ENCODE assay signal across 8 cellular contexts in genomic region chr1:209674957-209675566, GRCh38. TPM values are rescaled to one million over a fixed set of nuclear protein-coding genes. Genes with fewer than 3 reads are reported as not detected.
A peak's percentile ranks its signal among the peaks of the same experiment; 100 is the strongest.
DNase-seq lines count a peak whose midpoint lies in the region; ATAC-seq and TF ChIP-seq lines count a peak whose summit lies in the region.

Gene G0S2, plus strand, starts transcription at chr1:209675412. Its CDS starts 273 bp downstream, at chr1:209675685.

- H3K27ac Mint-ChIP-seq in activated naive CD8-positive, alpha-beta T cell treated with anti-CD3 and anti-CD28 coated beads for 36 hours: peak within 1 kb of the TSS; percentile 44
- H3K27ac Mint-ChIP-seq in neural progenitor cell: no peak within 1 kb of the TSS

- H3F3A ChIP-seq in neural progenitor cell (ENCODE audit: low read depth): no peaks in the 10 kb centered on the region

- intact Hi-C loops in aorta (cut with DNase I): no loop called here

- peaks cover 60% of the 10 kb centered on the region for H3K27me3 Mint-ChIP-seq in activated naive CD8-positive, alpha-beta T cell treated with anti-CD3 and anti-CD28 coated beads for 36 hours
- peaks cover 28% of the 10 kb centered on the region for H3K27me3 Mint-ChIP-seq in neural progenitor cell (ENCODE audit: insufficient read depth, low read depth)

- H3K4me2 ChIP-seq in neural progenitor cell: peak within 1 kb of the TSS; percentile 86

- DNase-seq in Caki2 (ENCODE audit: low read depth): peak; percentile 60
- DNase-seq in NCI-H526 (lab: John Stamatoyannopoulos, UW): peak; percentile 0 to 61
- peak; percentile 63 for DNase-seq in activated naive CD8-positive, alpha-beta T cell treated with anti-CD3 and anti-CD28 coated beads for 36 hours
- peak; percentile 67 for DNase-seq in neural progenitor cell (ENCODE audit: low spot score)
- peak; percentile 84 to 88 for DNase-seq in aorta
- no peak for DNase-seq in NCI-H128 (lab: John Stamatoyannopoulos, UW; ENCODE audit: unreplicated experiment)
- DNase-seq in A172 (ENCODE audit: low spot score): no peak

- no peak for TF ChIP-seq EP300 in gastroesophageal sphincter (IDR thresholded peaks at IDR 0.05)

- TF ChIP-seq CTCF in gastroesophageal sphincter (IDR thresholded peaks at IDR 0.05): no peak
- no peak for TF ChIP-seq CTCF in neural progenitor cell (IDR thresholded peaks at IDR 0.05)

- H3K4me3 ChIP-seq in gastroesophageal sphincter (peak within 1 kb of the TSS; percentile 35 to 56), neural progenitor cell (peak within 1 kb of the TSS; percentile 52), aorta (ENCODE audit: low read length in 2 of 2) (peak within 1 kb of the TSS in 1 of 2 donors; percentile 10)

- H3K4me1 Mint-ChIP-seq in activated naive CD8-positive, alpha-beta T cell treated with anti-CD3 and anti-CD28 coated beads for 36 hours: peaks cover 38% of the 10 kb centered on the region
- peaks cover 8% of the 10 kb centered on the region for H3K4me1 Mint-ChIP-seq in neural progenitor cell

- 7% methylated on average over 2 to 25 of the region's 47 CpGs for WGBS in gastroesophageal sphincter (ENCODE audit: low coverage in 1 of 2), 2 donors
- WGBS in aorta, 2 donors: 2 to 3% methylated on average over 40 to 47 of the region's 47 CpGs

- no peaks in the 10 kb centered on the region for H3K9me3 Mint-ChIP-seq in activated naive CD8-positive, alpha-beta T cell treated with anti-CD3 and anti-CD28 coated beads for 36 hours
- no peaks in the 10 kb centered on the region for H3K9me3 Mint-ChIP-seq in neural progenitor cell

- H3K36me3 Mint-ChIP-seq in activated naive CD8-positive, alpha-beta T cell treated with anti-CD3 and anti-CD28 coated beads for 36 hours: peaks cover 11% of the 10 kb centered on the region
- no peaks in the 10 kb centered on the region for H3K36me3 Mint-ChIP-seq in neural progenitor cell

- H2AFZ ChIP-seq in neural progenitor cell (replicated peaks): peak within 1 kb of the TSS; percentile 56

- no peaks in the 10 kb centered on the region for H4K20me1 ChIP-seq in neural progenitor cell (ENCODE audit: low read depth)

- peak in 1 of 2 donors; percentile 9 for TF ChIP-seq POLR2A in gastroesophageal sphincter (IDR thresholded peaks at IDR 0.05)

- in situ Hi-C loops in Caki2 (cut with HindIII; ENCODE audit: low pct_unique_long_range_greater_than_20kb, low sequenced_read_pairs): no loop called here

- H3K27me3 ChIP-seq in gastroesophageal sphincter (no peaks in the 10 kb centered on the region), neural progenitor cell (peaks cover 80% of the 10 kb centered on the region), aorta (ENCODE audit: control insufficient read depth in 1 of 2, insufficient read depth in 2 of 2, low read length in 1 of 2) (peaks cover 0 to under 1% of the 10 kb centered on the region in 2 donors)

- peaks cover 0 to 36% (median 11%) of the 10 kb centered on the region in 3 donors for H3K4me1 ChIP-seq in gastroesophageal sphincter
- no peaks in the 10 kb centered on the region for H3K4me1 ChIP-seq in neural progenitor cell
- no peaks in the 10 kb centered on the region for H3K4me1 ChIP-seq in aorta (ENCODE audit: control insufficient read depth in 1 of 2, insufficient read depth in 2 of 2, low read length in 2 of 2)

- H3K36me3 ChIP-seq in gastroesophageal sphincter (no peaks in the 10 kb centered on the region), neural progenitor cell (no peaks in the 10 kb centered on the region), aorta (ENCODE audit: control insufficient read depth in 1 of 2, insufficient read depth in 2 of 2, low read length in 1 of 2) (no peaks in the 10 kb centered on the region)

- H3K79me2 ChIP-seq in neural progenitor cell (ENCODE audit: low read depth): no peaks in the 10 kb centered on the region

- H3K27ac ChIP-seq in gastroesophageal sphincter (peak within 1 kb of the TSS in 3 of 4 donors; percentile 48 to 75 (median 59)), neural progenitor cell (no peak within 1 kb of the TSS), aorta (ENCODE audit: low read depth in 1 of 2, low read length in 2 of 2) (no peak within 1 kb of the TSS)

- H3K9me3 ChIP-seq in gastroesophageal sphincter (no peaks in the 10 kb centered on the region), neural progenitor cell (ENCODE audit: low read depth) (no peaks in the 10 kb centered on the region), aorta (ENCODE audit: control insufficient read depth, low read length) (peaks cover 4% of the 10 kb centered on the region)

- ATAC-seq in gastroesophageal sphincter (peak; percentile 69), aorta (ENCODE audit: low FRiP score) (peak; percentile 82)

- H3K9ac ChIP-seq in neural progenitor cell: no peak within 1 kb of the TSS

- H3K4me3 Mint-ChIP-seq in activated naive CD8-positive, alpha-beta T cell treated with anti-CD3 and anti-CD28 coated beads for 36 hours: peak within 1 kb of the TSS; percentile 76
- peak within 1 kb of the TSS; percentile 87 for H3K4me3 Mint-ChIP-seq in neural progenitor cell

RNA-seq across cellular contexts. Expression of gene G0S2, which starts in this region (rescaled TPM):
- total RNA-seq in Caki2 (2014; rRNA removed; shearing (Covaris generic); ENCODE audit: low replicate concordance): 8.1 and 48.4 TPM in 2 replicates
- total RNA-seq in activated naive CD8-positive, alpha-beta T cell treated with anti-CD3 and anti-CD28 coated beads for 36 hours: 10 to 100 TPM; 11.4 to 13.1 TPM
- total RNA-seq in gastroesophageal sphincter: 10 to 100 TPM in 2 of 4 donors, 1 to 10 TPM in 2; 6.0 to 95.2 (median 11.0) TPM
- 0.93 TPM in 1 of 2 replicates, not detected in the other for total RNA-seq in neural progenitor cell (ENCODE audit: low replicate concordance)
- total RNA-seq in aorta: 10 to 100 TPM; 21.3 to 24.9 TPM
- polyA plus RNA-seq in aorta: 10 to 100 TPM; 16.3 to 20.3 TPM
- total RNA-seq in A172 (2014; rRNA removed; shearing (Covaris generic)): not detected in 2 replicates

Comparison
In these comparisons a context has a peak if more than half of its experiments do, and no peak if none do; other contexts are left out.
1. Peak in DNase-seq, H3K4me3 ChIP-seq and H3K4me2 ChIP-seq in neural progenitor cell; RNA of the gene not detected or under 1 TPM.
2. DNase-seq: peak in Caki2 (single experiment), NCI-H526 (2 of 2), activated naive CD8-positive, alpha-beta T cell treated with anti-CD3 and anti-CD28 coated beads for 36 hours (single experiment) and aorta (2 of 2); none in NCI-H128 (single experiment) and A172 (single experiment).
3. H3K27ac ChIP-seq: peak in gastroesophageal sphincter (3 of 4); none in neural progenitor cell (single experiment) and aorta (0 of 2).